Comparison of ENCODE assay signal across 18 cellular contexts in genomic region chr7:259751-260405, GRCh38. TPM values are rescaled to one million over a fixed set of nuclear protein-coding genes. Genes with fewer than 3 reads are reported as not detected.
DNase-seq lines count a peak whose midpoint lies in the region; ATAC-seq and TF ChIP-seq lines count a peak whose summit lies in the region.
"Had no signal": no experiment of that assay in that cellular context is flagged by ENCODE, and none has a peak within 500 bp of the region (broad histone marks: within the 10 kb centered on the region; RNA-seq: fewer than 3 reads in every experiment).

No MANE protein-coding gene starts in this region.

- no peak for ATAC-seq in activated naive CD4-positive, alpha-beta T cell treated with anti-CD3 and anti-CD28 coated beads, Interleukin-2, amount 50 U/mL, for 72 hours
- ATAC-seq in left cardiac atrium (no peak), lower lobe of right lung (no peak)

- H4K20me1 ChIP-seq in Karpas-422 (ENCODE audit: insufficient read depth, low read depth, low read length) = no peaks in the 10 kb centered on the region

- no peak overlapping the region for H3K4me2 ChIP-seq in Karpas-422 (ENCODE audit: low read depth, low read length, poor library complexity, severe bottlenecking)

- no peaks in the 10 kb centered on the region for H3K79me2 ChIP-seq in Karpas-422 (ENCODE audit: low read length)

- H3K27ac ChIP-seq in lower lobe of right lung (no peak overlapping the region), transverse colon (peak overlapping the region in 3 of 4 donors; percentile 37 to 72 (median 57)), Karpas-422 (ENCODE audit: low read length) (no peak overlapping the region)
- H3K27ac ChIP-seq: 22Rv1, C4-2B, RWPE1 had no signal

- H3K9ac ChIP-seq in Karpas-422 (ENCODE audit: low read length) = no peak overlapping the region

- no peak for TF ChIP-seq POLR2A in transverse colon (IDR thresholded peaks at IDR 0.05)

- WGBS in transverse colon (ENCODE audit: low coverage in 1 of 2), 2 donors = 74 to 87% methylated on average over 8 to 43 of the region's 44 CpGs

- peaks cover 6% of the 10 kb centered on the region for H3K4me1 ChIP-seq in lower lobe of right lung
- H3K4me1 ChIP-seq in transverse colon = peaks cover 4 to 22% (median 17%) of the 10 kb centered on the region in 4 donors
- H3K4me1 ChIP-seq in Karpas-422 (ENCODE audit: low read length) = no peaks in the 10 kb centered on the region

- H3K27me3 ChIP-seq in lower lobe of right lung (ENCODE audit: low read depth) (no peaks in the 10 kb centered on the region), transverse colon (no peaks in the 10 kb centered on the region), Karpas-422 (ENCODE audit: low read length) (no peaks in the 10 kb centered on the region)

- H3K36me3 ChIP-seq in lower lobe of right lung = peaks cover 54% of the 10 kb centered on the region
- peaks cover 0 to 11% (median 1%) of the 10 kb centered on the region in 4 donors for H3K36me3 ChIP-seq in transverse colon
- no peaks in the 10 kb centered on the region for H3K36me3 ChIP-seq in Karpas-422 (ENCODE audit: insufficient read depth, low read length)

- DNase-seq in activated naive CD4-positive, alpha-beta T cell treated with anti-CD3 and anti-CD28 coated beads, Interleukin-2, amount 50 U/mL, for 16 hours = peak; percentile 9
- no peak for DNase-seq in activated naive CD4-positive, alpha-beta T cell treated with anti-CD3 and anti-CD28 coated beads, Interleukin-2, amount 50 U/mL, for 72 hours (ENCODE audit: low spot score in 2 of 2)
- peak; percentile 10 for DNase-seq in left cardiac atrium
- peak; percentile 38 for DNase-seq in lower lobe of right lung
- DNase-seq in transverse colon = no peak
- no peak for DNase-seq in Karpas-422
- no peak for DNase-seq in HUDEP-2 (lab: John Stamatoyannopoulos, UW; ENCODE audit: unreplicated experiment in 76 of 76)
- DNase-seq in GM19238 (ENCODE audit: insufficient read length, low spot score) = no peak
- DNase-seq: COR-L47, DMS153, EL, GOT3, NCI-H2029, NCI-H510A had no signal

- H3K9me3 ChIP-seq in lower lobe of right lung (no peaks in the 10 kb centered on the region), transverse colon (peaks cover 0 to 3% of the 10 kb centered on the region in 2 donors), Karpas-422 (ENCODE audit: low read length) (peaks cover 34% of the 10 kb centered on the region)

- H3K36me3 Mint-ChIP-seq in activated naive CD4-positive, alpha-beta T cell treated with anti-CD3 and anti-CD28 coated beads, Interleukin-2, amount 50 U/mL, for 72 hours = peaks cover 6 to 12% of the 10 kb centered on the region in 2 donors

- TF ChIP-seq EP300 in transverse colon (IDR thresholded peaks at IDR 0.05; ENCODE audit: low read depth) = no peak

- in situ Hi-C loops in transverse colon (cut with MboI; ENCODE audit: low pct_ligation_motif_present in 1 of 4, low pct_unique_long_range_greater_than_20kb in 1 of 4, low sequenced_read_pairs in 3 of 4) = no loop called here

- no peak overlapping the region for H3K27ac Mint-ChIP-seq in activated naive CD4-positive, alpha-beta T cell treated with anti-CD3 and anti-CD28 coated beads, Interleukin-2, amount 50 U/mL, for 72 hours

- intact Hi-C loops in left cardiac atrium (cut with DNase I) (no loop called here), lower lobe of right lung (cut with DNase I) (no loop called here), transverse colon (cut with DNase I; ENCODE audit: low total_unique reads) (no loop called here)

- no peaks in the 10 kb centered on the region for H3K9me2 ChIP-seq in Karpas-422 (replicated peaks; ENCODE audit: insufficient read depth, low read length)

- no peak for TF ChIP-seq CTCF in lower lobe of right lung (IDR thresholded peaks at IDR 0.05)
- no peak for TF ChIP-seq CTCF in transverse colon (IDR thresholded peaks at IDR 0.05)

- no peak overlapping the region for H2AFZ ChIP-seq in Karpas-422 (ENCODE audit: low read length)

- H3K4me3 ChIP-seq in lower lobe of right lung = no peak overlapping the region
- peak overlapping the region in 2 of 4 donors; percentile 5 to 13 for H3K4me3 ChIP-seq in transverse colon
- no peak overlapping the region for H3K4me3 ChIP-seq in Karpas-422 (ENCODE audit: low read length)

- peaks cover 5 to 9% of the 10 kb centered on the region in 2 donors for H3K9me3 Mint-ChIP-seq in activated naive CD4-positive, alpha-beta T cell treated with anti-CD3 and anti-CD28 coated beads, Interleukin-2, amount 50 U/mL, for 72 hours

RNA-seq across cellular contexts. Expression of gene FOXL3, which starts 30.1 kb away (rescaled TPM):
- total RNA-seq in activated naive CD4-positive, alpha-beta T cell treated with anti-CD3 and anti-CD28 coated beads, Interleukin-2, amount 50 U/mL, for 72 hours = not detected
- total RNA-seq in left cardiac atrium = not detected
- total RNA-seq in lower lobe of right lung = not detected
- not detected for total RNA-seq in transverse colon
- not detected in 2 replicates for total RNA-seq in Karpas-422 (2014; rRNA removed; shearing (Covaris generic); ENCODE audit: low replicate concordance)
- total RNA-seq: LHCN-M2 had no signal

Comparison
In these comparisons a context has a peak if more than half of its experiments do, and no peak if none do; other contexts are left out.
1. DNase-seq: peak in activated naive CD4-positive, alpha-beta T cell treated with anti-CD3 and anti-CD28 coated beads, Interleukin-2, amount 50 U/mL, for 16 hours (single experiment), left cardiac atrium (single experiment) and lower lobe of right lung (single experiment); none in activated naive CD4-positive, alpha-beta T cell treated with anti-CD3 and anti-CD28 coated beads, Interleukin-2, amount 50 U/mL, for 72 hours (0 of 2), transverse colon (single experiment), Karpas-422 (single experiment), HUDEP-2 (0 of 76) and GM19238 (single experiment).
2. H3K27ac ChIP-seq: peak in transverse colon (3 of 4); none in lower lobe of right lung (single experiment) and Karpas-422 (single experiment).